In genomic region chr7:149355390-149356048, GRCh38 we compare ENCODE assay signal across 14 cellular contexts.
DNase-seq lines count a peak whose midpoint lies in the region; TF ChIP-seq lines count a peak whose summit lies in the region.
"Had no signal": no experiment of that assay in that cellular context is flagged by ENCODE, and none has a peak within 500 bp of the region (broad histone marks: within the 10 kb centered on the region; RNA-seq: fewer than 3 reads in every experiment).

No MANE protein-coding gene starts in this region.

- H3K27me3 Mint-ChIP-seq in activated T-cell treated with anti-CD3 and anti-CD28 coated beads, Interleukin-2, amount 50 U/mL, for 24 hours: peaks cover 5% of the 10 kb centered on the region

- CTCF ChIA-PET in HEK293 (lab: Yijun Ruan, JAX): interaction anchor here (0.7 to 2.0 kb wide), 4 partner anchors 11 to 1030 kb away, joined by 3 to 5 read pairs (median 4); no protein-coding TSS in a partner anchor

- TF ChIP-seq CTCF in HEK293 (tag by site-specific recombination; IDR thresholded peaks at IDR 0.05): no peak

- H3K9ac ChIP-seq in iPS-15b (ENCODE audit: low read depth, low read length): peak overlapping the region; percentile 48

- DNase-seq in DMS 273 treated with DMSO at 0.1 percent for 48 hours (lab: John Stamatoyannopoulos, UW): peak; percentile 97
- peak; percentile 15 for DNase-seq in RPMI7951 (ENCODE audit: low read depth)
- DNase-seq in Ammon's horn (ENCODE audit: low spot score): no peak
- DNase-seq in NCI-H345 (lab: John Stamatoyannopoulos, UW): no peak
- DNase-seq in NCI-H2227 (lab: John Stamatoyannopoulos, UW; ENCODE audit: unreplicated experiment): no peak
- DNase-seq in activated T-cell treated with anti-CD3 and anti-CD28 coated beads, Interleukin-2, amount 50 U/mL, for 24 hours: no peak
- DNase-seq: activated CD8-positive, alpha-beta memory T cell treated with anti-CD3 and anti-CD28 coated beads, Interleukin-2, amount 50 U/mL, for 4 hours; dermis blood vessel endothelial cell; MG63; midbrain; T-helper 9 cell had no signal

- H3K36me3 ChIP-seq in HEK293 (ENCODE audit: control insufficient read depth in 2 of 2, insufficient read depth in 1 of 2, low read length in 2 of 2): no peaks in the 10 kb centered on the region
- no peaks in the 10 kb centered on the region for H3K36me3 ChIP-seq in iPS-15b (ENCODE audit: control insufficient read depth, insufficient read depth, low read length)
- H3K36me3 ChIP-seq: MG63 had no signal

- no peaks in the 10 kb centered on the region for H3K4me1 Mint-ChIP-seq in activated T-cell treated with anti-CD3 and anti-CD28 coated beads, Interleukin-2, amount 50 U/mL, for 24 hours (ENCODE audit: low read depth)

- H3K9me3 ChIP-seq in HEK293 (ENCODE audit: control insufficient read depth, insufficient read depth, low read depth, low read length) (no peaks in the 10 kb centered on the region), iPS-15b (ENCODE audit: control insufficient read depth, insufficient read depth, low read length) (no peaks in the 10 kb centered on the region)
- H3K9me3 ChIP-seq: MG63 had no signal

- no peak overlapping the region for H3K4me3 ChIP-seq in HEK293 (ENCODE audit: low read depth, low read length)
- peak overlapping the region; percentile 62 for H3K4me3 ChIP-seq in iPS-15b (ENCODE audit: low read depth, low read length)
- H3K4me3 ChIP-seq: MG63 had no signal

- peaks cover 7% of the 10 kb centered on the region for H3K9me3 Mint-ChIP-seq in activated T-cell treated with anti-CD3 and anti-CD28 coated beads, Interleukin-2, amount 50 U/mL, for 24 hours

- H3K4me1 ChIP-seq in HEK293 (ENCODE audit: control insufficient read depth, insufficient read depth, low read length) (no peaks in the 10 kb centered on the region), iPS-15b (ENCODE audit: control insufficient read depth, insufficient read depth, low read length) (no peaks in the 10 kb centered on the region)

- H3K27me3 ChIP-seq in iPS-15b (ENCODE audit: control insufficient read depth, insufficient read depth, low read length): no peaks in the 10 kb centered on the region
- H3K27me3 ChIP-seq: MG63 had no signal

- no peak overlapping the region for H3K27ac Mint-ChIP-seq in activated T-cell treated with anti-CD3 and anti-CD28 coated beads, Interleukin-2, amount 50 U/mL, for 24 hours
- H3K27ac Mint-ChIP-seq: progenitor cell of endocrine pancreas had no signal

- POLR2A ChIA-PET in HEK293 (lab: Yijun Ruan, JAX): interaction anchor here (1.7 kb wide), 1 partner anchor 20 kb away, joined by 3 read pairs; no protein-coding TSS in a partner anchor

- H3K4me3 Mint-ChIP-seq in activated T-cell treated with anti-CD3 and anti-CD28 coated beads, Interleukin-2, amount 50 U/mL, for 24 hours: no peak overlapping the region

- H3K36me3 Mint-ChIP-seq in activated T-cell treated with anti-CD3 and anti-CD28 coated beads, Interleukin-2, amount 50 U/mL, for 24 hours (ENCODE audit: low read depth): no peaks in the 10 kb centered on the region

- no peak overlapping the region for H3K27ac ChIP-seq in HEK293 (ENCODE audit: extremely low read depth, low read depth, low read length)

TF ChIP-seq in HEK293, 187 proteins besides CTCF, POLR2A, EP300 and RAD21:
- TF ChIP-seq PRDM10 (tag by site-specific recombination; IDR thresholded peaks at IDR 0.05): peak; percentile 71
- 0 out of 2 replicates have a peak, but pooled peaks have one; percentile 25 for TF ChIP-seq ZSCAN18 (tag by site-specific recombination; IDR thresholded peaks at IDR 0.05)
- TF ChIP-seq ZNF366 (tag by site-specific recombination; conservative IDR thresholded peaks at IDR 0.05): 0 out of 2 replicates have a peak, but pooled peaks have one; percentile 13
- peak; percentile 52; the same call in 1 of the 2 replicates for TF ChIP-seq ZNF768 (tag by site-specific recombination; IDR thresholded peaks at IDR 0.05)
- peak; percentile 89; the same call in 1 of the 2 replicates for TF ChIP-seq BCL11A (tag by site-specific recombination; IDR thresholded peaks at IDR 0.05; ENCODE audit: low read depth)
- 0 out of 2 replicates have a peak, but pooled peaks have one; percentile 22 for TF ChIP-seq SALL2 (tag by site-specific recombination; IDR thresholded peaks at IDR 0.05; ENCODE audit: borderline replicate concordance)
- TF ChIP-seq ZNF341 (tag by site-specific recombination; IDR thresholded peaks at IDR 0.05; ENCODE audit: low read depth): 0 out of 2 replicates have a peak, but pooled peaks have one; percentile 14
- peak; percentile 64; the same call in 1 of the 2 replicates for TF ChIP-seq ZBTB17 (tag by site-specific recombination; IDR thresholded peaks at IDR 0.05)
- no peak for TF ChIP-seq ZNF175 (tag by site-specific recombination; IDR thresholded peaks at IDR 0.05)
- TF ChIP-seq SCRT2 (tag by site-specific recombination; IDR thresholded peaks at IDR 0.05): 0 out of 2 replicates have a peak, but pooled peaks have one; percentile 13
- TF ChIP-seq GLI2 (tag by site-specific recombination; IDR thresholded peaks at IDR 0.05; ENCODE audit: borderline replicate concordance, low read depth): no peak

Comparison
In these comparisons a context has a peak if more than half of its experiments do, and no peak if none do; other contexts are left out.
1. DNase-seq: peak in DMS 273 treated with DMSO at 0.1 percent for 48 hours (single experiment) and RPMI7951 (single experiment); none in Ammon's horn (single experiment), NCI-H345 (single experiment), NCI-H2227 (single experiment) and activated T-cell treated with anti-CD3 and anti-CD28 coated beads, Interleukin-2, amount 50 U/mL, for 24 hours (single experiment).